ENCODE assay signal across 3 cellular contexts in genomic region chr19:39087907-39088686, GRCh38.
A peak's percentile ranks its signal among the peaks of the same experiment; 100 is the strongest.
TF ChIP-seq lines count a peak whose summit lies in the region.

No MANE protein-coding gene starts in this region.

TF ChIP-seq in A549, 52 proteins besides CTCF, POLR2A, EP300 and RAD21:
- TF ChIP-seq CBX8 (IDR thresholded peaks at IDR 0.05) (no peak), CEBPB (IDR thresholded peaks at IDR 0.05) (peak in 1 of 2 experiments; percentile 55; a peak in 2 of 4 replicates)

TF ChIP-seq in IMR-90, 13 proteins besides CTCF, POLR2A, EP300 and RAD21:
- TF ChIP-seq CEBPB (IDR thresholded peaks at IDR 0.05; ENCODE audit: low read depth, low read length) (0 out of 2 replicates have a peak, but pooled peaks have one; percentile 3), MAFK (IDR thresholded peaks at IDR 0.05; ENCODE audit: low read depth, low read length) (no peak)

TF ChIP-seq in H1, 55 proteins besides CTCF, POLR2A, EP300 and RAD21:
- TF ChIP-seq CEBPB (IDR thresholded peaks at IDR 0.05; ENCODE audit: low read depth, low read length) = 0 out of 2 replicates have a peak, but pooled peaks have one; percentile 8
- no peak for TF ChIP-seq ATF3 (IDR thresholded peaks at IDR 0.05; ENCODE audit: insufficient read depth, low read depth, low read length)
